ENCODE assay signal across 19 cellular contexts in genomic region chr15:71138473-71138872, GRCh38. TPM values are rescaled to one million over a fixed set of nuclear protein-coding genes. Genes with fewer than 3 reads are reported as not detected.
DNase-seq lines count a peak whose midpoint lies in the region; ATAC-seq and TF ChIP-seq lines count a peak whose summit lies in the region.
"Had no signal": no experiment of that assay in that cellular context is flagged by ENCODE, and none has a peak within 500 bp of the region (broad histone marks: within the 10 kb centered on the region; RNA-seq: fewer than 3 reads in every experiment).

No MANE protein-coding gene starts in this region.

- H2BK15ac ChIP-seq in IMR-90 (ENCODE audit: low read depth, low read length) = peak overlapping the region; percentile 71; the same call in 1 of the 3 replicates

- H3K4me3 ChIP-seq in HEK293 (ENCODE audit: low read depth, low read length) (no peak overlapping the region), IMR-90 (ENCODE audit: insufficient read depth, low read depth, low read length) (no peak overlapping the region), body of pancreas (no peak overlapping the region)
- H3K4me3 ChIP-seq: GM12878, GM23248 had no signal

- H3K9ac ChIP-seq in IMR-90 (ENCODE audit: low read depth, low read length) = no peak overlapping the region
- H3K9ac ChIP-seq: GM23248 had no signal

- peak overlapping the region; percentile 35 for H3K14ac ChIP-seq in IMR-90 (replicated peaks; ENCODE audit: low read depth, low read length)

- peaks cover 8% of the 10 kb centered on the region for H3K36me3 Mint-ChIP-seq in mesothelial cell of epicardium
- H3K36me3 Mint-ChIP-seq: CD4-positive, CD25-positive, alpha-beta regulatory T cell; CD8-positive, alpha-beta memory T cell; IgD-negative memory B cell had no signal

- TF ChIP-seq CTCF in HEK293 (tag by site-specific recombination; IDR thresholded peaks at IDR 0.05) (no peak), IMR-90 (conservative IDR thresholded peaks at IDR 0.05; ENCODE audit: low read depth, low read length) (no peak), body of pancreas (IDR thresholded peaks at IDR 0.05) (no peak), mesothelial cell of epicardium (IDR thresholded peaks at IDR 0.05; ENCODE audit: unreplicated experiment) (no peak)

- H2BK5ac ChIP-seq in IMR-90 (ENCODE audit: low read depth, low read length, poor library complexity, severe bottlenecking) = no peak overlapping the region

- no CpG with 5 or more reads among the region's 2 CpGs for WGBS in IMR-90 (ENCODE audit: extremely low coverage in 2 of 2, insufficient read length in 1 of 2), 2 experiments
- 71 to 73% methylated on average over 2 of the region's 2 CpGs for WGBS in body of pancreas, 2 donors

- peak overlapping the region; percentile 14; the same call in 1 of the 2 replicates for H2BK20ac ChIP-seq in IMR-90 (ENCODE audit: low read depth, low read length)

- peak overlapping the region; percentile 45; the same call in 1 of the 2 replicates for H3K4ac ChIP-seq in IMR-90 (ENCODE audit: low read depth, low read length)

- no peaks in the 10 kb centered on the region for H3K27me3 Mint-ChIP-seq in mesothelial cell of epicardium (ENCODE audit: low read depth)
- H3K27me3 Mint-ChIP-seq: CD4-positive, CD25-positive, alpha-beta regulatory T cell had no signal

- H2AK5ac ChIP-seq in IMR-90 (ENCODE audit: low read depth, low read length) = peak overlapping the region; percentile 68

- H4K91ac ChIP-seq in IMR-90 (ENCODE audit: insufficient read depth, low read depth, low read length) = peak overlapping the region; percentile 75; the same call in 1 of the 2 replicates

- intact Hi-C loops in IMR-90 (cut with micrococcal nuclease) (no loop called here), body of pancreas (cut with DNase I) (no loop called here)

- no peak overlapping the region for H3K4me3 Mint-ChIP-seq in mesothelial cell of epicardium
- H3K4me3 Mint-ChIP-seq: CD4-positive, CD25-positive, alpha-beta regulatory T cell; CD8-positive, alpha-beta memory T cell; IgD-negative memory B cell had no signal

- H3K4me1 ChIP-seq in HEK293 (ENCODE audit: control insufficient read depth, insufficient read depth, low read length) (no peaks in the 10 kb centered on the region), IMR-90 (ENCODE audit: control insufficient read depth, insufficient read depth, low read length) (peaks cover 14% of the 10 kb centered on the region), body of pancreas (peaks cover 43% of the 10 kb centered on the region)
- H3K4me1 ChIP-seq: BE2C had no signal

- no peak overlapping the region for H4K5ac ChIP-seq in IMR-90 (ENCODE audit: low read depth, low read length)

- DNase-seq in IMR-90 = no peak
- no peak for DNase-seq in body of pancreas
- DNase-seq in mesothelial cell of epicardium (ENCODE audit: low spot score in 2 of 2, unreplicated experiment in 2 of 2) = no peak
- no peak for DNase-seq in inferior parietal cortex (ENCODE audit: extremely low spot score)
- DNase-seq in NOMO-1 treated with dmso at 0.1 percent for 144 hours (lab: John Stamatoyannopoulos, UW; ENCODE audit: unreplicated experiment) = no peak
- no peak for DNase-seq in GM19240 (ENCODE audit: insufficient read length, low spot score)
- DNase-seq: ACHN; BE2C; C1 segment of cervical spinal cord; CD4-positive, CD25-positive, alpha-beta regulatory T cell; CD8-positive, alpha-beta memory T cell; COR-L47; DMS79; GM23248; HCEC 1CT; KBM-7 had no signal

- peaks cover 24 to 70% of the 10 kb centered on the region in 2 experiments for H3K79me1 ChIP-seq in IMR-90 (ENCODE audit: low read depth in 1 of 2, low read length in 2 of 2)

- no peaks in the 10 kb centered on the region for H4K20me1 ChIP-seq in IMR-90 (ENCODE audit: insufficient read depth, low read length)

- peak overlapping the region; percentile 20; the same call in 1 of the 2 replicates for H3K23ac ChIP-seq in IMR-90 (ENCODE audit: low read depth, low read length)

- H3K27ac ChIP-seq in HEK293 (ENCODE audit: extremely low read depth, low read depth, low read length) (no peak overlapping the region), IMR-90 (ENCODE audit: insufficient read depth, low read length) (0 out of 2 replicates have a peak overlapping the region, but pooled peaks have one; percentile 26), body of pancreas (peak overlapping the region in 3 of 4 donors; percentile 65 to 76 (median 71))
- H3K27ac ChIP-seq: GM23248 had no signal

- no peak overlapping the region for H3K18ac ChIP-seq in IMR-90 (ENCODE audit: low read depth, low read length)

- H3K27ac Mint-ChIP-seq in mesothelial cell of epicardium = peak overlapping the region; percentile 47
- H3K27ac Mint-ChIP-seq: CD4-positive, CD25-positive, alpha-beta regulatory T cell; CD8-positive, alpha-beta memory T cell; IgD-negative memory B cell had no signal

- H3K36me3 ChIP-seq in HEK293 (ENCODE audit: control insufficient read depth in 2 of 2, insufficient read depth in 1 of 2, low read length in 2 of 2) (no peaks in the 10 kb centered on the region), IMR-90 (ENCODE audit: control insufficient read depth, insufficient read depth, low read length) (peaks cover 8% of the 10 kb centered on the region), body of pancreas (replicated peaks in 1 of 2; ENCODE audit: insufficient read depth in 1 of 2, low read depth in 2 of 2) (no peaks in the 10 kb centered on the region)
- H3K36me3 ChIP-seq: BE2C had no signal

- peaks cover 21% of the 10 kb centered on the region for H3K9me1 ChIP-seq in IMR-90 (ENCODE audit: insufficient read depth, low read length)

- no peak overlapping the region for H2AK9ac ChIP-seq in IMR-90 (replicated peaks; ENCODE audit: low read depth, low read length, poor library complexity)

- H4K8ac ChIP-seq in IMR-90 (ENCODE audit: low read depth in 2 of 2, low read length in 2 of 2) = peak overlapping the region in 1 of 2 experiments; percentile 19; a peak in 2 of 4 replicates

- ATAC-seq in IMR-90 (ENCODE audit: low read depth) (no peak), body of pancreas (no peak)
- ATAC-seq: GM12878 had no signal

- dilution Hi-C loops in IMR-90 (cut with HindIII; ENCODE audit: low sequenced_read_pairs, unreplicated experiment) = no loop called here

- POLR2A ChIA-PET in HEK293 (lab: Yijun Ruan, JAX) = no interaction called here
- POLR2A ChIA-PET in IMR-90 (lab: Charles Lee; ENCODE audit: unreplicated experiment) = no interaction called here

- peak overlapping the region; percentile 39 for H2BK120ac ChIP-seq in IMR-90 (ENCODE audit: low read depth, low read length)

- H3K9me3 ChIP-seq in HEK293 (ENCODE audit: control insufficient read depth, insufficient read depth, low read depth, low read length) (no peaks in the 10 kb centered on the region), IMR-90 (ENCODE audit: control insufficient read depth, insufficient read depth, low read length) (no peaks in the 10 kb centered on the region), body of pancreas (no peaks in the 10 kb centered on the region)
- H3K9me3 ChIP-seq: BE2C had no signal

- H3K9me3 Mint-ChIP-seq in mesothelial cell of epicardium = peaks cover 5% of the 10 kb centered on the region

- no peak for TF ChIP-seq RAD21 in IMR-90 (IDR thresholded peaks at IDR 0.05; ENCODE audit: low read length)

- TF ChIP-seq POLR2A in IMR-90 (IDR thresholded peaks at IDR 0.05; ENCODE audit: low read depth, low read length) (no peak), body of pancreas (IDR thresholded peaks at IDR 0.05) (no peak)

- no peak overlapping the region for H3K56ac ChIP-seq in IMR-90 (ENCODE audit: extremely low read depth, insufficient read depth, low read length)

- no TSS peak for BruUV-seq in IMR-90 (replicated peaks; lab: Mats Ljungman, UMichigan)

- H3K27me3 ChIP-seq in IMR-90 (ENCODE audit: control insufficient read depth, insufficient read depth, low read length) = no peaks in the 10 kb centered on the region
- no peaks in the 10 kb centered on the region for H3K27me3 ChIP-seq in body of pancreas
- H3K27me3 ChIP-seq: BE2C had no signal

- no peak overlapping the region for H3K4me2 ChIP-seq in IMR-90 (ENCODE audit: low read depth, low read length)

- H2AFZ ChIP-seq in IMR-90 (replicated peaks; ENCODE audit: low read length, poor library complexity) = no peak overlapping the region
- H2AFZ ChIP-seq: GM23248 had no signal

- peaks cover 31% of the 10 kb centered on the region for H3K4me1 Mint-ChIP-seq in mesothelial cell of epicardium
- H3K4me1 Mint-ChIP-seq: CD4-positive, CD25-positive, alpha-beta regulatory T cell; CD8-positive, alpha-beta memory T cell; IgD-negative memory B cell had no signal

- in situ Hi-C loops in IMR-90 (cut with MboI; ENCODE audit: low sequenced_read_pairs) = no loop called here

- CTCF ChIA-PET in HEK293 (lab: Yijun Ruan, JAX) (no interaction called here), IMR-90 (lab: Yijun Ruan, JAX) (no interaction called here)

TF ChIP-seq in HEK293, 187 proteins besides CTCF, POLR2A, EP300 and RAD21:
- TF ChIP-seq ZFP3 (tag by site-specific recombination; IDR thresholded peaks at IDR 0.05; ENCODE audit: low read depth) (peak; percentile 53; the same call in 1 of the 2 replicates), EGR2 (tag by site-specific recombination; IDR thresholded peaks at IDR 0.05; ENCODE audit: low read depth) (peak; percentile 96), ZNF423 (tag by site-specific recombination; IDR thresholded peaks at IDR 0.05) (no peak), ZFHX2 (tag by site-specific recombination; conservative IDR thresholded peaks at IDR 0.05) (peak; percentile 96)
TF ChIP-seq in HEK293: peak in this region for 3.

TF ChIP-seq in IMR-90, 13 proteins besides CTCF, POLR2A, EP300 and RAD21 (continues in another document):
- TF ChIP-seq FOS (IDR thresholded peaks at IDR 0.05; ENCODE audit: low read depth, low read length) (no peak), MXI1 (IDR thresholded peaks at IDR 0.05; ENCODE audit: borderline replicate concordance, low read depth, low read length) (no peak), SMC3 (IDR thresholded peaks at IDR 0.05; ENCODE audit: low read depth, low read length) (no peak), MAZ (IDR thresholded peaks at IDR 0.05; ENCODE audit: borderline replicate concordance, low read depth, low read length) (no peak), CHD1 (IDR thresholded peaks at IDR 0.05; ENCODE audit: low read depth, low read length) (no peak), RCOR1 (IDR thresholded peaks at IDR 0.05; ENCODE audit: insufficient replicate concordance, low read length) (no peak), NFE2L2 (IDR thresholded peaks at IDR 0.05; ENCODE audit: low read depth, low read length) (no peak), BHLHE40 (IDR thresholded peaks at IDR 0.05; ENCODE audit: low read depth, low read length) (no peak), CEBPB (IDR thresholded peaks at IDR 0.05; ENCODE audit: low read depth, low read length) (no peak)

RNA-seq across cellular contexts. Expression of gene THSD4, which starts 23.2 kb away (rescaled TPM):
- total RNA-seq in IMR-90 (2012; rRNA removed) (25.5 and 31.1 TPM in 2 replicates), body of pancreas (10 to 100 TPM; 12.9 to 16.1 TPM), mesothelial cell of epicardium (82.0 to 93.9 TPM (median 83.4 TPM) in 3 replicates)
- 30.5 and 31.1 TPM in 2 replicates for polyA plus RNA-seq in IMR-90 (2012; rRNA removed)
- polyA plus RNA-seq in IMR-90 (2012; cell fraction: cytosol; rRNA removed) = 21.7 and 44.3 TPM in 2 replicates
- polyA plus RNA-seq in IMR-90 (2012; cell fraction: nucleus; rRNA removed; ENCODE audit: low replicate concordance) = 38.0 and 45.5 TPM in 2 replicates
- total RNA-seq: CD4-positive, CD25-positive, alpha-beta regulatory T cell; CD8-positive, alpha-beta memory T cell had no signal
- polyA plus RNA-seq: CD4-positive, CD25-positive, alpha-beta regulatory T cell; CD8-positive, alpha-beta memory T cell; IgD-negative memory B cell had no signal
